Comparison of ENCODE assay signal across 1 cellular context in genomic region chr17:75406222-75406615, GRCh38.
TF ChIP-seq lines count a peak whose summit lies in the region.

No MANE protein-coding gene starts in this region.

TF ChIP-seq in HEK293, 187 proteins besides CTCF, POLR2A, EP300 and RAD21 (continued from another document):
- TF ChIP-seq ZNF404 (tag by site-specific recombination; IDR thresholded peaks at IDR 0.05) (no peak), ZNF266 (tag by site-specific recombination; IDR thresholded peaks at IDR 0.05; ENCODE audit: low read depth) (no peak), ZBTB17 (tag by site-specific recombination; IDR thresholded peaks at IDR 0.05) (peak; percentile 98), OVOL3 (tag by site-specific recombination; IDR thresholded peaks at IDR 0.05) (no peak), YY2 (tag by site-specific recombination; IDR thresholded peaks at IDR 0.05) (0 out of 2 replicates have a peak, but pooled peaks have one; percentile 21), ZNF600 (tag by site-specific recombination; IDR thresholded peaks at IDR 0.05) (peak; percentile 71; the same call in 1 of the 2 replicates), ZNF335 (tag by site-specific recombination; conservative IDR thresholded peaks at IDR 0.05) (peak; percentile 93), HOXD13 (CRISPR knock-in tag; IDR thresholded peaks at IDR 0.05; ENCODE audit: borderline replicate concordance) (no peak), ZNF324 (tag by site-specific recombination; IDR thresholded peaks at IDR 0.05) (no peak), ZNF473 (tag by site-specific recombination; IDR thresholded peaks at IDR 0.05) (no peak), ZNF114 (tag by site-specific recombination; IDR thresholded peaks at IDR 0.05) (no peak), ZFP41 (tag by site-specific recombination; IDR thresholded peaks at IDR 0.05; ENCODE audit: borderline replicate concordance) (no peak), ZNF138 (tag by site-specific recombination; IDR thresholded peaks at IDR 0.05; ENCODE audit: borderline replicate concordance) (no peak), MYNN (tag by site-specific recombination; IDR thresholded peaks at IDR 0.05; ENCODE audit: borderline replicate concordance) (no peak), KLF10 (tag by site-specific recombination; IDR thresholded peaks at IDR 0.05) (no peak), ZNF768 (tag by site-specific recombination; IDR thresholded peaks at IDR 0.05) (no peak), ZBTB48 (tag by site-specific recombination; IDR thresholded peaks at IDR 0.05) (peak; percentile 10; the same call in 1 of the 2 replicates), ZNF148 (tag by site-specific recombination; IDR thresholded peaks at IDR 0.05; ENCODE audit: borderline replicate concordance) (no peak), ZNF837 (tag by site-specific recombination; IDR thresholded peaks at IDR 0.05) (no peak), ZNF501 (tag by site-specific recombination; IDR thresholded peaks at IDR 0.05) (no peak)
- TF ChIP-seq, protein P1, sequence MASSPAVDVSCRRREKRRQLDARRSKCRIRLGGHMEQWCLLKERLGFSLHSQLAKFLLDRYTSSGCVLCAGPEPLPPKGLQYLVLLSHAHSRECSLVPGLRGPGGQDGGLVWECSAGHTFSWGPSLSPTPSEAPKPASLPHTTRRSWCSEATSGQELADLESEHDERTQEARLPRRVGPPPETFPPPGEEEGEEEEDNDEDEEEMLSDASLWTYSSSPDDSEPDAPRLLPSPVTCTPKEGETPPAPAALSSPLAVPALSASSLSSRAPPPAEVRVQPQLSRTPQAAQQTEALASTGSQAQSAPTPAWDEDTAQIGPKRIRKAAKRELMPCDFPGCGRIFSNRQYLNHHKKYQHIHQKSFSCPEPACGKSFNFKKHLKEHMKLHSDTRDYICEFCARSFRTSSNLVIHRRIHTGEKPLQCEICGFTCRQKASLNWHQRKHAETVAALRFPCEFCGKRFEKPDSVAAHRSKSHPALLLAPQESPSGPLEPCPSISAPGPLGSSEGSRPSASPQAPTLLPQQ (tag by site-specific recombination; IDR thresholded peaks at IDR 0.05) = no peak
